Comparison of ENCODE assay signal across 8 cellular contexts in the genomic region with DNA sequence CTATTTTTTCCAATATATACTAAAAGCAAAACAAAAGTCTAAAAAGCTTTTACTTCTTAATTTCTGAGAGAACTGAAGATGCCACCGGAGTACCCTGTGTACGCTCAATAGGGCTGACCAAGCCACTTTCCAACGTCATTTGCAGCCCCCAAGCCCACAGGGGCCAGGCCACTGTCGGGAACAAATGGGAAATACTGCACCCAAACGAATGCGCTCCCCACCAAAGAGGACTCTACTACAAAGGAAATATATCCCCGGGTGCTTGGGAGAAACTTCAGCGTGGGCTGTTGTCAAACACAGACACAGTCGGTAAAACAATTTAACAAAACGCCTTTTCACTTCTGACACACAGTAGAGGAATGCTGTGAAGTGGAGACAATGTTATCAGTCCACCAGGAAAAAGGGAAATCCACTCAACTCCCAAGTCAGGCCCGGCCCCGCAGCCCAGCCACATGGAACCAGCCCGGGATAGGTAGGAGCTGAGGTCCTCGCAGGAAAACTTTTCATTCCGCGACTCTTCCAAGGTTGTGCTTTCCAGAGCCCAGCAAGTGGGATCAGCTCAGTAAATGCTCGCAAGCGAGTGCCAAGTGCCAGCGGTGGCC. TPM values are rescaled to one million over a fixed set of nuclear protein-coding genes. Genes with fewer than 3 reads are reported as not detected.
DNase-seq lines count a peak whose midpoint lies in the region; ATAC-seq and TF ChIP-seq lines count a peak whose summit lies in the region.

No MANE protein-coding gene starts in this region.

- peak; percentile 11 for ATAC-seq in esophagus mucosa
- no peak for ATAC-seq in GM18511 (IDR thresholded peaks at IDR 0.05; ENCODE audit: unreplicated experiment)
- ATAC-seq in HG02981 (IDR thresholded peaks at IDR 0.05; ENCODE audit: unreplicated experiment) = no peak
- no peak for ATAC-seq in HG02763 (IDR thresholded peaks at IDR 0.05; ENCODE audit: unreplicated experiment)

- DNase-seq in RPMI7951 (ENCODE audit: low read depth) = peak; percentile 56
- DNase-seq in nephron progenitor cell = peak; percentile 18
- DNase-seq in GOT3 (lab: John Stamatoyannopoulos, UW) = no peak

- TF ChIP-seq CTCF in nephron progenitor cell (IDR thresholded peaks at IDR 0.05) = no peak

- no peaks in the 10 kb centered on the region for H3K9me3 Mint-ChIP-seq in nephron progenitor cell

- H3K27me3 Mint-ChIP-seq in nephron progenitor cell (ENCODE audit: low read depth, poor library complexity) = peaks cover 17% of the 10 kb centered on the region

- H3K4me1 Mint-ChIP-seq in nephron progenitor cell = peaks cover 62% of the 10 kb centered on the region

- H3K36me3 Mint-ChIP-seq in nephron progenitor cell (ENCODE audit: low read depth) = no peaks in the 10 kb centered on the region

- H3K4me3 ChIP-seq in GM08714 (ENCODE audit: low read length) = peak overlapping the region; percentile 90

- peak overlapping the region; percentile 92 for H3K4me3 Mint-ChIP-seq in nephron progenitor cell

- H3K27ac Mint-ChIP-seq in nephron progenitor cell = peak overlapping the region; percentile 89

RNA-seq across cellular contexts. Expression of a gene that starts 1.4 kb away (rescaled TPM):
- 23.9 and 30.0 TPM in 2 replicates for total RNA-seq in RPMI7951 (2014; rRNA removed; shearing (Covaris generic))
- total RNA-seq in esophagus mucosa = 64.5 TPM
